Comparison of ENCODE assay signal across 5 cellular contexts in the genomic region with DNA sequence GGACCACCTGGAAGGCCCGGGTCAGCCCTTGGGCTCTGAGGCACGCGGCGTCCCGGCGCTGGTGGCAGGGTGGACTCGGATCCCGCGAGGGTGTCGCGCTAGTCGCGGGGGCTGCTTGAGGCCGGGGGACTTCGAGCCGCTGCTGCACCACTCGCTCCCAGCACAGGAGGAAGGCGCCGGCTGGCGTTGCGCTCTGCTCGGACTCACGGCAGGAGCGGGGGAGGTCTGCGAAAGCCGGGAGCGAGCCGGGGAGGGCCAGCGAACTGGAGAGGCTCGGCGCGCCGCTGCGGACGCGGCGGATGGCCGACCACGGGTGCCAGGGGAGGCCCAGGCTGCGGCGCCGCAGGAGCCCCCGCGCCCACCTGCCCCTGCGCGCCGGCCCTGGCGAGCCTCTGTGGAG. TPM values are rescaled to one million over a fixed set of nuclear protein-coding genes. Genes with fewer than 3 reads are reported as not detected.
"Had no signal": no experiment of that assay in that cellular context is flagged by ENCODE, and none has a peak within 500 bp of the region (broad histone marks: within the 10 kb centered on the region; RNA-seq: fewer than 3 reads in every experiment).

No MANE protein-coding gene starts in this region.

RNA-seq across cellular contexts. Expression of a gene that starts 12.3 kb away (rescaled TPM):
- total RNA-seq: GM23338, H1, H9, HT-29, IMR-90 had no signal
- polyA plus RNA-seq: GM23338, H1, IMR-90 had no signal
